23 cellular contexts compared by ENCODE assay signal in the genomic region with DNA sequence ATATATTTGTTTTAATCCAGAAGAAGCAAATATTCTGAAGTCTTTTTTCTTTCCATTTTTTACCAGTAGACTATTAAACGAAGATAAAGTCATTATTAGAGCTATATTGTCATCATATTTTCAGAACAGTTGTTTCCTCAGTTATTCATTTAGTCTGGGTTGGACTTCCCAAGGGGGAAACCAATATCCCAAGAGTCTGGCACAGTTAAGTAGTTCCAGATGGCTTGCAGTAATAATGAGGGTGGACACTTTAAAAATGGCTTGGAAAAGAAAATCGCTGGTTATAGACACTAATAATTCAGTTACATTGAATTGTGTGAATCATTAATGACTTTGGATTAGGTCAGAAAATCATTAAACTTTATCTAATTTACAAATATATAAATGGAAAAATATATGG. TPM values are rescaled to one million over a fixed set of nuclear protein-coding genes. Genes with fewer than 3 reads are reported as not detected.
DNase-seq lines count a peak whose midpoint lies in the region; FAIRE-seq and TF ChIP-seq lines count a peak whose summit lies in the region.
"Had no signal": no experiment of that assay in that cellular context is flagged by ENCODE, and none has a peak within 500 bp of the region (broad histone marks: within the 10 kb centered on the region; RNA-seq: fewer than 3 reads in every experiment).

No MANE protein-coding gene starts in this region.

- TF ChIP-seq CTCF in GM13976 (IDR thresholded peaks at IDR 0.05; ENCODE audit: borderline replicate concordance, control extremely low read depth, extremely low read depth, insufficient read depth, missing control alignments): no peak

- peak; percentile 69 for FAIRE-seq in G401.6 (lab: Jason Lieb, UNC)
- FAIRE-seq: GM18507, RCC 7860 had no signal

- in situ Hi-C loops in GM13976 (cut with MboI; ENCODE audit: low sequenced_read_pairs, unreplicated experiment): no loop called here

- DNase-seq in D341Med (ENCODE audit: low spot score) (peak; percentile 38), NCI-H69 (lab: John Stamatoyannopoulos, UW) (peak; percentile 66), cerebellum (ENCODE audit: low spot score) (peak; percentile 10), NCI-H526 (lab: John Stamatoyannopoulos, UW) (no peak), GDM1 (lab: John Stamatoyannopoulos, UW) (no peak), SK-N-DZ (ENCODE audit: low spot score) (no peak), GM13976 (ENCODE audit: low spot score) (no peak)
- DNase-seq: CD4-positive, CD25-positive, alpha-beta regulatory T cell; DMS79; GM23248; H7; NCI-H1105; NCI-H146; NCI-H1930; NCI-H2107; NCI-H2227 treated with DMSO at 0.1 percent for 48 hours; NCI-H510A; NCI-H82; SIG-M5; T-cell had no signal

RNA-seq across cellular contexts. Expression of a gene that starts 3.9 kb away (rescaled TPM):
- total RNA-seq in cerebellum: 29.2 TPM
- 19.4 and 22.1 TPM in 2 replicates for polyA plus RNA-seq in SK-N-DZ (2014; cell fraction: cytosol; rRNA removed)
- polyA plus RNA-seq in SK-N-DZ (2014; cell fraction: nucleus; rRNA removed): 13.4 and 17.3 TPM in 2 replicates
- total RNA-seq: CD4-positive, CD25-positive, alpha-beta regulatory T cell; GM23248 had no signal
- polyA plus RNA-seq: CD4-positive, CD25-positive, alpha-beta regulatory T cell; GM23248 had no signal

Comparison
In these comparisons a context has a peak if more than half of its experiments do, and no peak if none do; other contexts are left out.
1. DNase-seq: peak in D341Med (single experiment), NCI-H69 (single experiment) and cerebellum (single experiment); none in NCI-H526 (0 of 2), GDM1 (single experiment), SK-N-DZ (single experiment) and GM13976 (single experiment).